ENCODE assay signal across 15 cellular contexts in genomic region chrX:153901753-153902140, GRCh38. TPM values are rescaled to one million over a fixed set of nuclear protein-coding genes. Genes with fewer than 3 reads are reported as not detected.
DNase-seq lines count a peak whose midpoint lies in the region; ATAC-seq and TF ChIP-seq lines count a peak whose summit lies in the region.
"Had no signal": no experiment of that assay in that cellular context is flagged by ENCODE, and none has a peak within 500 bp of the region (broad histone marks: within the 10 kb centered on the region; RNA-seq: fewer than 3 reads in every experiment).

No MANE protein-coding gene starts in this region.

- H3K79me1 ChIP-seq in neuronal stem cell (ENCODE audit: low read depth, low read length), result no peaks in the 10 kb centered on the region

- H2AK5ac ChIP-seq in neuronal stem cell (ENCODE audit: low read depth, low read length), result no peak overlapping the region

- H3K4ac ChIP-seq in neuronal stem cell (ENCODE audit: low read length), result no peak overlapping the region

- H3K27ac ChIP-seq in neuronal stem cell (replicated peaks; ENCODE audit: low read length), result no peak overlapping the region

- no peak overlapping the region for H3K18ac ChIP-seq in neuronal stem cell (ENCODE audit: low read length)

- H2BK120ac ChIP-seq in neuronal stem cell (ENCODE audit: low read depth, low read length), result no peak overlapping the region

- peaks cover 3 to 10% of the 10 kb centered on the region in 2 donors for H3K4me1 ChIP-seq in neuronal stem cell (ENCODE audit: control insufficient read depth in 2 of 2, insufficient read depth in 1 of 2, low read depth in 1 of 2, low read length in 2 of 2)

- H3K27me3 Mint-ChIP-seq in activated CD8-positive, alpha-beta memory T cell treated with anti-CD3 and anti-CD28 coated beads, Interleukin-2, amount 10 ng/mL, durations not matched to agents 7 days and 5 days, result peaks cover 14% of the 10 kb centered on the region
- H3K27me3 Mint-ChIP-seq in IgD-negative memory B cell (peaks cover 5% of the 10 kb centered on the region), endothelial cell (ENCODE audit: unreplicated experiment) (peaks cover 8% of the 10 kb centered on the region), progenitor cell of endocrine pancreas (peaks cover 8% of the 10 kb centered on the region)
- H3K27me3 Mint-ChIP-seq in activated naive CD8-positive, alpha-beta T cell treated with anti-CD3 and anti-CD28 coated beads for 36 hours, result no peaks in the 10 kb centered on the region

- no peak for TF ChIP-seq CTCF in endothelial cell (IDR thresholded peaks at IDR 0.05; ENCODE audit: unreplicated experiment)
- no peak for TF ChIP-seq CTCF in progenitor cell of endocrine pancreas (IDR thresholded peaks at IDR 0.05; ENCODE audit: unreplicated experiment)

- H3K9me3 Mint-ChIP-seq in activated CD8-positive, alpha-beta memory T cell treated with anti-CD3 and anti-CD28 coated beads, Interleukin-2, amount 10 ng/mL, durations not matched to agents 7 days and 5 days (ENCODE audit: low read depth), result no peaks in the 10 kb centered on the region
- peaks cover 0 to 4% (median 0%) of the 10 kb centered on the region in 3 donors for H3K9me3 Mint-ChIP-seq in IgD-negative memory B cell
- no peaks in the 10 kb centered on the region for H3K9me3 Mint-ChIP-seq in activated naive CD8-positive, alpha-beta T cell treated with anti-CD3 and anti-CD28 coated beads for 36 hours
- H3K9me3 Mint-ChIP-seq in endothelial cell (ENCODE audit: unreplicated experiment), result no peaks in the 10 kb centered on the region
- H3K9me3 Mint-ChIP-seq in progenitor cell of endocrine pancreas (ENCODE audit: low read depth), result peaks cover 16% of the 10 kb centered on the region

- no peak overlapping the region for H3K9ac ChIP-seq in neuronal stem cell (ENCODE audit: low read depth, low read length, poor library complexity)

- H2AFZ ChIP-seq in neuronal stem cell (ENCODE audit: low read length), result peak overlapping the region; percentile 44

- H3K27me3 ChIP-seq in neuronal stem cell (ENCODE audit: control insufficient read depth in 3 of 3, insufficient read depth in 3 of 3, low read depth in 1 of 3, low read length in 3 of 3), result peaks cover 0 to 46% (median 0%) of the 10 kb centered on the region in 3 experiments

- no CpG with 5 or more reads among the region's 8 CpGs for WGBS in neuronal stem cell (ENCODE audit: extremely low coverage in 2 of 2, insufficient read length in 2 of 2, insufficient replicate concordance in 1 of 2), 2 donors

- DNase-seq in activated CD8-positive, alpha-beta memory T cell treated with anti-CD3 and anti-CD28 coated beads, Interleukin-2, amount 10 ng/mL, durations not matched to agents 7 days and 5 days, result no peak
- no peak for DNase-seq in activated CD8-positive, alpha-beta memory T cell treated with anti-CD3 and anti-CD28 coated beads for 24 hours
- no peak for DNase-seq in activated naive CD8-positive, alpha-beta T cell treated with anti-CD3 and anti-CD28 coated beads for 36 hours
- DNase-seq in neuronal stem cell (ENCODE audit: low spot score) (no peak), endothelial cell (ENCODE audit: low spot score) (no peak), progenitor cell of endocrine pancreas (ENCODE audit: low spot score, unreplicated experiment) (no peak), head of caudate nucleus (no peak)
- DNase-seq: AML-193, anterior cingulate cortex, NCI-H2081 treated with DMSO at 0.1 percent for 48 hours, right cardiac atrium, stomach, SW 1271 had no signal

- no peak overlapping the region for H3K4me2 ChIP-seq in neuronal stem cell (ENCODE audit: insufficient read depth, low read length, poor library complexity, severe bottlenecking)

- H3K36me3 Mint-ChIP-seq in activated CD8-positive, alpha-beta memory T cell treated with anti-CD3 and anti-CD28 coated beads, Interleukin-2, amount 10 ng/mL, durations not matched to agents 7 days and 5 days, result no peaks in the 10 kb centered on the region
- H3K36me3 Mint-ChIP-seq in IgD-negative memory B cell (peaks cover under 1% of the 10 kb centered on the region), endothelial cell (ENCODE audit: low read depth, unreplicated experiment) (no peaks in the 10 kb centered on the region), progenitor cell of endocrine pancreas (ENCODE audit: insufficient read depth) (peaks cover 2% of the 10 kb centered on the region)
- H3K36me3 Mint-ChIP-seq in activated naive CD8-positive, alpha-beta T cell treated with anti-CD3 and anti-CD28 coated beads for 36 hours, result no peaks in the 10 kb centered on the region

- no peak overlapping the region for H3K4me3 ChIP-seq in neuronal stem cell (ENCODE audit: low read length in 2 of 2)
- H3K4me3 ChIP-seq: stomach had no signal

- no peak overlapping the region for H4K91ac ChIP-seq in neuronal stem cell (ENCODE audit: low read depth, low read length, poor library complexity)

- H3K36me3 ChIP-seq in neuronal stem cell (replicated peaks in 1 of 2; ENCODE audit: control insufficient read depth in 2 of 2, insufficient read depth in 2 of 2, low read length in 2 of 2), result no peaks in the 10 kb centered on the region
- H3K36me3 ChIP-seq: stomach had no signal

- no peak overlapping the region for H2BK5ac ChIP-seq in neuronal stem cell (ENCODE audit: low read length)

- no peak overlapping the region for H4K8ac ChIP-seq in neuronal stem cell (ENCODE audit: low read depth, low read length)

- H3K27ac Mint-ChIP-seq in activated CD8-positive, alpha-beta memory T cell treated with anti-CD3 and anti-CD28 coated beads, Interleukin-2, amount 10 ng/mL, durations not matched to agents 7 days and 5 days, result peak overlapping the region; percentile 43
- H3K27ac Mint-ChIP-seq in IgD-negative memory B cell, result peak overlapping the region; percentile 84 to 90 (median 87)
- peak overlapping the region; percentile 44 for H3K27ac Mint-ChIP-seq in activated naive CD8-positive, alpha-beta T cell treated with anti-CD3 and anti-CD28 coated beads for 36 hours
- H3K27ac Mint-ChIP-seq in endothelial cell (ENCODE audit: unreplicated experiment), result no peak overlapping the region
- no peak overlapping the region for H3K27ac Mint-ChIP-seq in progenitor cell of endocrine pancreas

- H2BK12ac ChIP-seq in neuronal stem cell (ENCODE audit: low read length), result no peak overlapping the region

- no peak overlapping the region for H3K14ac ChIP-seq in neuronal stem cell (ENCODE audit: low read length)

- no peak overlapping the region for H2BK15ac ChIP-seq in neuronal stem cell (ENCODE audit: low read length)

- no peak for ATAC-seq in activated CD8-positive, alpha-beta memory T cell treated with anti-CD3 and anti-CD28 coated beads, Interleukin-2, amount 10 ng/mL, durations not matched to agents 7 days and 5 days

- H3K23ac ChIP-seq in neuronal stem cell (ENCODE audit: low read depth, low read length, poor library complexity), result no peak overlapping the region

- H3K9me3 ChIP-seq in neuronal stem cell (replicated peaks in 1 of 2; ENCODE audit: control insufficient read depth in 2 of 2, insufficient read depth in 1 of 2, low read depth in 1 of 2, low read length in 2 of 2), result no peaks in the 10 kb centered on the region

- intact Hi-C loops in head of caudate nucleus (cut with DNase I), result no loop called here

- H3K4me3 Mint-ChIP-seq in activated CD8-positive, alpha-beta memory T cell treated with anti-CD3 and anti-CD28 coated beads, Interleukin-2, amount 10 ng/mL, durations not matched to agents 7 days and 5 days, result no peak overlapping the region
- H3K4me3 Mint-ChIP-seq in IgD-negative memory B cell (peak overlapping the region in 2 of 4 donors; percentile 57 to 85), endothelial cell (ENCODE audit: unreplicated experiment) (no peak overlapping the region), progenitor cell of endocrine pancreas (ENCODE audit: low read depth) (no peak overlapping the region)
- H3K4me3 Mint-ChIP-seq in activated naive CD8-positive, alpha-beta T cell treated with anti-CD3 and anti-CD28 coated beads for 36 hours, result peak overlapping the region; percentile 22

- CTCF ChIA-PET in activated CD8-positive, alpha-beta memory T cell treated with anti-CD3 and anti-CD28 coated beads, Interleukin-2, amount 10 ng/mL, durations not matched to agents 7 days and 5 days (lab: Charles Lee), result no interaction called here

- peaks cover 41% of the 10 kb centered on the region for H3K4me1 Mint-ChIP-seq in activated CD8-positive, alpha-beta memory T cell treated with anti-CD3 and anti-CD28 coated beads, Interleukin-2, amount 10 ng/mL, durations not matched to agents 7 days and 5 days
- peaks cover 18 to 45% (median 33%) of the 10 kb centered on the region in 3 donors for H3K4me1 Mint-ChIP-seq in IgD-negative memory B cell
- H3K4me1 Mint-ChIP-seq in activated naive CD8-positive, alpha-beta T cell treated with anti-CD3 and anti-CD28 coated beads for 36 hours, result peaks cover 29% of the 10 kb centered on the region
- H3K4me1 Mint-ChIP-seq in endothelial cell (ENCODE audit: unreplicated experiment), result peaks cover 27% of the 10 kb centered on the region
- H3K4me1 Mint-ChIP-seq in progenitor cell of endocrine pancreas (ENCODE audit: low read depth), result no peaks in the 10 kb centered on the region

RNA-seq across cellular contexts. Expression of gene AVPR2, which starts 2.7 kb away (rescaled TPM):
- total RNA-seq in activated CD8-positive, alpha-beta memory T cell treated with anti-CD3 and anti-CD28 coated beads, Interleukin-2, amount 10 ng/mL, durations not matched to agents 7 days and 5 days, result not detected
- not detected for polyA plus RNA-seq in IgD-negative memory B cell
- not detected for total RNA-seq in activated naive CD8-positive, alpha-beta T cell treated with anti-CD3 and anti-CD28 coated beads for 36 hours
- not detected for polyA plus RNA-seq in neuronal stem cell (2013, experiment 1 of 2)
- polyA plus RNA-seq in neuronal stem cell (2013, experiment 2 of 2), result not detected
- total RNA-seq in endothelial cell (ENCODE audit: unreplicated experiment) (0.77 TPM), progenitor cell of endocrine pancreas (not detected in 2 replicates)
- total RNA-seq: fibroblast of villous mesenchyme had no signal

RNA-seq across cellular contexts. Expression of gene L1CAM, which starts 15.8 kb away (rescaled TPM):
- total RNA-seq in activated CD8-positive, alpha-beta memory T cell treated with anti-CD3 and anti-CD28 coated beads, Interleukin-2, amount 10 ng/mL, durations not matched to agents 7 days and 5 days, result 1 to 10 TPM; 3.6 to 4.9 TPM
- polyA plus RNA-seq in IgD-negative memory B cell, result 1.8 TPM
- under 1 TPM; 0.16 to 0.29 TPM for total RNA-seq in activated naive CD8-positive, alpha-beta T cell treated with anti-CD3 and anti-CD28 coated beads for 36 hours
- 1.6 TPM for polyA plus RNA-seq in neuronal stem cell (2013, experiment 1 of 2)
- polyA plus RNA-seq in neuronal stem cell (2013, experiment 2 of 2), result 1.7 TPM
- total RNA-seq in endothelial cell (ENCODE audit: unreplicated experiment) (0.31 TPM), progenitor cell of endocrine pancreas (1.4 and 2.4 TPM in 2 replicates)

RNA-seq across cellular contexts. Expression of gene ARHGAP4, which starts 24.3 kb away (rescaled TPM):
- 100 to 1,000 TPM; 188 to 300 TPM for total RNA-seq in activated CD8-positive, alpha-beta memory T cell treated with anti-CD3 and anti-CD28 coated beads, Interleukin-2, amount 10 ng/mL, durations not matched to agents 7 days and 5 days
- 123 TPM for polyA plus RNA-seq in IgD-negative memory B cell
- 100 to 1,000 TPM; 112 to 123 TPM for total RNA-seq in activated naive CD8-positive, alpha-beta T cell treated with anti-CD3 and anti-CD28 coated beads for 36 hours
- polyA plus RNA-seq in neuronal stem cell (2013, experiment 1 of 2), result 5.4 TPM
- polyA plus RNA-seq in neuronal stem cell (2013, experiment 2 of 2), result 4.9 TPM
- total RNA-seq in endothelial cell (ENCODE audit: unreplicated experiment) (72.2 TPM), progenitor cell of endocrine pancreas (16.4 and 16.7 TPM in 2 replicates)

RNA-seq across cellular contexts. Expression of gene NAA10, which starts 33.1 kb away (rescaled TPM):
- 100 to 1,000 TPM in 1 of 2 experiments, 10 to 100 TPM in 1; 92.8 to 115 TPM for total RNA-seq in activated CD8-positive, alpha-beta memory T cell treated with anti-CD3 and anti-CD28 coated beads, Interleukin-2, amount 10 ng/mL, durations not matched to agents 7 days and 5 days
- polyA plus RNA-seq in IgD-negative memory B cell, result 91.4 TPM
- total RNA-seq in activated naive CD8-positive, alpha-beta T cell treated with anti-CD3 and anti-CD28 coated beads for 36 hours, result 100 to 1,000 TPM; 150 to 153 TPM
- polyA plus RNA-seq in neuronal stem cell (2013, experiment 1 of 2), result 94.9 TPM
- polyA plus RNA-seq in neuronal stem cell (2013, experiment 2 of 2), result 91.4 TPM
- total RNA-seq in endothelial cell (ENCODE audit: unreplicated experiment), result 85.5 TPM
- total RNA-seq in progenitor cell of endocrine pancreas, result 85.3 and 86.3 TPM in 2 replicates

RNA-seq across cellular contexts. Expression of gene RENBP, which starts 42.7 kb away (rescaled TPM):
- total RNA-seq in activated CD8-positive, alpha-beta memory T cell treated with anti-CD3 and anti-CD28 coated beads, Interleukin-2, amount 10 ng/mL, durations not matched to agents 7 days and 5 days, result 1 to 10 TPM; 6.8 to 7.5 TPM
- 1.2 TPM for polyA plus RNA-seq in IgD-negative memory B cell
- total RNA-seq in activated naive CD8-positive, alpha-beta T cell treated with anti-CD3 and anti-CD28 coated beads for 36 hours, result 10 to 100 TPM; 15.2 to 15.7 TPM
- polyA plus RNA-seq in neuronal stem cell (2013, experiment 1 of 2), result 4.8 TPM
- polyA plus RNA-seq in neuronal stem cell (2013, experiment 2 of 2), result 4.7 TPM
- total RNA-seq in endothelial cell (ENCODE audit: unreplicated experiment), result 19.3 TPM
- 2.5 and 3.3 TPM in 2 replicates for total RNA-seq in progenitor cell of endocrine pancreas

Comparison
In these comparisons a context has a peak if more than half of its experiments do, and no peak if none do; other contexts are left out.
1. H3K27ac Mint-ChIP-seq: peak in activated CD8-positive, alpha-beta memory T cell treated with anti-CD3 and anti-CD28 coated beads, Interleukin-2, amount 10 ng/mL, durations not matched to agents 7 days and 5 days (single experiment), IgD-negative memory B cell (3 of 3) and activated naive CD8-positive, alpha-beta T cell treated with anti-CD3 and anti-CD28 coated beads for 36 hours (single experiment); none in endothelial cell (single experiment) and progenitor cell of endocrine pancreas (single experiment).